In genomic region chr20:62602550-62602949, GRCh38 we compare ENCODE assay signal across 10 cellular contexts. TPM values are rescaled to one million over a fixed set of nuclear protein-coding genes. Genes with fewer than 3 reads are reported as not detected.
DNase-seq lines count a peak whose midpoint lies in the region; ATAC-seq and TF ChIP-seq lines count a peak whose summit lies in the region.
"Had no signal": no experiment of that assay in that cellular context is flagged by ENCODE, and none has a peak within 500 bp of the region (broad histone marks: within the 10 kb centered on the region; RNA-seq: fewer than 3 reads in every experiment).

No MANE protein-coding gene starts in this region.

- CTCF ChIA-PET in RWPE1 (lab: Yijun Ruan, JAX) = interaction anchor here (0.6 to 4.9 kb wide), 2 partner anchors 15 to 103 kb away, joined by 3 to 44 read pairs; no protein-coding TSS in a partner anchor

- H3K4me3 ChIP-seq in HL-60 (replicated peaks; ENCODE audit: insufficient read depth, low read length) (peak overlapping the region; percentile 33), psoas muscle (no peak overlapping the region)

- in situ Hi-C loops in T47D (cut with HindIII; ENCODE audit: low pct_unique_long_range_greater_than_20kb, low sequenced_read_pairs) = no loop called here
- in situ Hi-C loops in GM13977 (cut with MboI; ENCODE audit: low pct_unique_long_range_greater_than_20kb, low sequenced_read_pairs, unreplicated experiment) = no loop called here

- POLR2A ChIA-PET in RWPE1 (lab: Yijun Ruan, JAX; ENCODE audit: low non-redundant PET) = interaction anchor here (0.6 to 0.9 kb wide), 2 partner anchors 14 to 102 kb away, joined by 3 to 6 read pairs; no protein-coding TSS in a partner anchor

- peak in 3 of 4 donors; percentile 6 to 18 (median 15) for ATAC-seq in psoas muscle
- no peak for ATAC-seq in GM18868 (IDR thresholded peaks at IDR 0.05; ENCODE audit: unreplicated experiment)

- WGBS in psoas muscle, 3 donors = 43 to 53% (median 50%) methylated on average over 7 to 10 of the region's 10 CpGs

- H3K4me1 ChIP-seq in psoas muscle = peaks cover 22% of the 10 kb centered on the region

- TF ChIP-seq CTCF in HL-60 (IDR thresholded peaks at IDR 0.05; ENCODE audit: insufficient read depth, low read length) (no peak), RWPE1 (conservative IDR thresholded peaks at IDR 0.05; ENCODE audit: low read depth) (no peak), psoas muscle (IDR thresholded peaks at IDR 0.05) (no peak), GM13977 (IDR thresholded peaks at IDR 0.05; ENCODE audit: extremely low read depth, insufficient read depth, missing control alignments) (no peak)

- H3K36me3 ChIP-seq in psoas muscle (ENCODE audit: insufficient read depth in 1 of 2, low read depth in 1 of 2) = no peaks in the 10 kb centered on the region

- H3K9me3 ChIP-seq in psoas muscle = no peaks in the 10 kb centered on the region

- DNase-seq in HL-60 (ENCODE audit: low read depth in 1 of 2, low spot score in 1 of 2) (peak; percentile 97 to 99), RWPE1 (ENCODE audit: low spot score) (peak; percentile 74), T47D (ENCODE audit: low read depth in 1 of 2, low spot score in 1 of 2) (peak; percentile 59 to 69), psoas muscle (peak; percentile 41 to 60), AG20443 (ENCODE audit: low spot score) (no peak), ecto neural progenitor cell (ENCODE audit: low spot score) (no peak), GM13977 (ENCODE audit: low spot score) (no peak)
- DNase-seq: left cardiac atrium, NCI-H187 treated with DMSO at 0.1 percent for 48 hours had no signal

- H3K27me3 ChIP-seq in HL-60 (ENCODE audit: insufficient read depth, poor library complexity, severe bottlenecking) (no peaks in the 10 kb centered on the region), psoas muscle (ENCODE audit: insufficient read depth in 3 of 3, low read length in 2 of 3) (peaks cover 0 to 57% (median 10%) of the 10 kb centered on the region in 3 donors)

- H3K27ac ChIP-seq in HL-60 (replicated peaks) (peak overlapping the region; percentile 95), RWPE1 (peak overlapping the region; percentile 90), psoas muscle (no peak overlapping the region)

- intact Hi-C loops in psoas muscle (cut with DNase I) = no loop called here

RNA-seq across cellular contexts. Expression of gene SLCO4A1, which starts 39.8 kb away (rescaled TPM):
- 10 to 100 TPM in 1 of 4 donors, 1 to 10 TPM in 3; 5.3 to 12.8 (median 8.7) TPM for total RNA-seq in psoas muscle
- polyA plus RNA-seq in psoas muscle = 10 to 100 TPM in 2 of 3 donors, 1 to 10 TPM in 1; 9.8 to 38.5 (median 17.5) TPM

Comparison
In these comparisons a context has a peak if more than half of its experiments do, and no peak if none do; other contexts are left out.
1. DNase-seq: peak in HL-60 (2 of 2), RWPE1 (single experiment), T47D (2 of 2) and psoas muscle (2 of 2); none in AG20443 (single experiment), ecto neural progenitor cell (single experiment) and GM13977 (single experiment).